Comparison of ENCODE assay signal across 25 cellular contexts in genomic region chr18:6031004-6031403, GRCh38.
"Had no signal": no experiment of that assay in that cellular context is flagged by ENCODE, and none has a peak within 500 bp of the region (broad histone marks: within the 10 kb centered on the region; RNA-seq: fewer than 3 reads in every experiment).

No MANE protein-coding gene starts in this region.

- H3K36me3 ChIP-seq: heart left ventricle, lower lobe of right lung, tibial artery had no signal

- H3K27me3 ChIP-seq: body of pancreas, heart left ventricle, tibial artery had no signal

- H3K27ac ChIP-seq: body of pancreas, heart left ventricle, lower lobe of right lung, tibial artery had no signal

- H3K9me3 ChIP-seq: body of pancreas had no signal

- ATAC-seq: activated CD4-positive, alpha-beta T cell treated with anti-CD3 and anti-CD28 coated beads for 36 hours; activated naive CD8-positive, alpha-beta T cell treated with anti-CD3 and anti-CD28 coated beads, Interleukin-2, amount 50 U/mL, for 24 hours; body of pancreas; esophagus mucosa; heart left ventricle; lower lobe of right lung; stimulated activated naive CD8-positive, alpha-beta T cell treated with anti-CD3 and anti-CD28 coated beads, Interleukin-15, Interleukin-2, amounts not matched to agents 100 U/mL and 50 U/mL, for 24 hours had no signal

- DNase-seq: activated B cell treated with CpG ODN at 0.5 μM for 24 hours; activated CD4-positive, alpha-beta T cell treated with anti-CD3 and anti-CD28 coated beads for 36 hours; activated CD4-positive, alpha-beta T cell treated with anti-CD3 and anti-CD28 coated beads, Interleukin-2, amount 50 U/mL, for 4 hours; activated CD8-positive, alpha-beta memory T cell treated with anti-CD3 and anti-CD28 coated beads for 24 hours; activated CD8-positive, alpha-beta memory T cell treated with anti-CD3 and anti-CD28 coated beads, Interleukin-2, amount 50 U/mL, for 4 hours; activated effector memory CD4-positive, alpha-beta T cell treated with Interleukin-2 at 50 U/mL for 16 hours; activated naive CD4-positive, alpha-beta T cell treated with anti-CD3 and anti-CD28 coated beads for 36 hours; activated naive CD8-positive, alpha-beta T cell treated with anti-CD3 and anti-CD28 coated beads, Interleukin-2, amount 50 U/mL, for 24 hours; activated T-cell treated with anti-CD3 and anti-CD28 coated beads, Interleukin-2, amount 50 U/mL, for 24 hours; anterior cingulate cortex; body of pancreas; effector memory CD4-positive, alpha-beta T cell; heart left ventricle; islet precursor cell; left cardiac atrium; lower lobe of right lung; naive B cell; retina; stimulated activated CD4-positive, alpha-beta T cell treated with anti-CD3 and anti-CD28 coated beads, Interleukin-12 subunit alpha, Interleukin-12 subunit beta, amount 100 ng/mL, for 4 hours; stimulated activated CD4-positive, alpha-beta T cell treated with anti-CD3 and anti-CD28 coated beads, Interleukin-4, amount 100 ng/mL, for 4 hours; stimulated activated naive CD8-positive, alpha-beta T cell treated with anti-CD3 and anti-CD28 coated beads, Interleukin-15, Interleukin-2, amounts not matched to agents 100 U/mL and 50 U/mL, for 24 hours; substantia nigra; T-helper 9 cell; tibial artery had no signal

- H3K4me1 ChIP-seq: body of pancreas, heart left ventricle, lower lobe of right lung, tibial artery had no signal

- H3K4me3 ChIP-seq: body of pancreas, heart left ventricle, lower lobe of right lung, tibial artery had no signal
